ENCODE assay signal across 8 cellular contexts in genomic region chr19:58513694-58514563, GRCh38. TPM values are rescaled to one million over a fixed set of nuclear protein-coding genes. Genes with fewer than 3 reads are reported as not detected.
DNase-seq lines count a peak whose midpoint lies in the region; ATAC-seq and TF ChIP-seq lines count a peak whose summit lies in the region.

No MANE protein-coding gene starts in this region.

- peak overlapping the region; percentile 78 for H3K27ac Mint-ChIP-seq in CD4-positive, alpha-beta T cell
- peak overlapping the region in 4 of 6 donors; percentile 49 to 92 (median 75) for H3K27ac Mint-ChIP-seq in naive B cell

- H3K27me3 Mint-ChIP-seq in CD4-positive, alpha-beta T cell = no peaks in the 10 kb centered on the region
- H3K27me3 Mint-ChIP-seq in naive B cell = no peaks in the 10 kb centered on the region

- H3K4me2 ChIP-seq in OCI-LY7 (ENCODE audit: low read length) = peak overlapping the region; percentile 49; the same call in 1 of the 2 replicates

- peak overlapping the region; percentile 82 for H3K4me3 Mint-ChIP-seq in CD4-positive, alpha-beta T cell
- peak overlapping the region; percentile 64 to 86 (median 76) for H3K4me3 Mint-ChIP-seq in naive B cell

- H4K20me1 ChIP-seq in OCI-LY7 (ENCODE audit: insufficient read depth, low read length) = no peaks in the 10 kb centered on the region

- H3K36me3 ChIP-seq in OCI-LY7 (ENCODE audit: insufficient read depth, low read length) = peaks cover 31% of the 10 kb centered on the region

- BruUV-seq in OCI-LY7 (replicated peaks; lab: Mats Ljungman, UMichigan) = no TSS peak

- peaks cover 10% of the 10 kb centered on the region; the same call in 1 of the 2 replicates for H3K79me2 ChIP-seq in OCI-LY7 (ENCODE audit: insufficient read depth, low read depth, low read length)

- H3K27me3 ChIP-seq in CD4-positive, alpha-beta T cell (ENCODE audit: control insufficient read depth, insufficient read depth, low read length) = no peaks in the 10 kb centered on the region

- H3K36me3 Mint-ChIP-seq in CD4-positive, alpha-beta T cell (ENCODE audit: low read depth) = peaks cover 19% of the 10 kb centered on the region
- no peaks in the 10 kb centered on the region for H3K36me3 Mint-ChIP-seq in naive B cell

- CTCF ChIA-PET in CD4-positive, alpha-beta T cell (lab: Charles Lee) = interaction anchor here (0.6 to 3.5 kb wide), 21 partner anchors 9 to 286 kb away, joined by 3 to 15 read pairs (median 4); partner anchors contain the start of genes CHMP2A, TRIM28, UBE2M and ZNF324B
- CTCF ChIA-PET in OCI-LY7 (lab: Charles Lee; ENCODE audit: unreplicated experiment) = interaction anchor here (0.6 kb wide), 2 partner anchors 13 to 37 kb away, joined by 3 to 4 read pairs; no protein-coding TSS in a partner anchor

- DNase-seq in CD4-positive, alpha-beta T cell = peak; percentile 88 to 96 (median 94)
- DNase-seq in HuH-7 (ENCODE audit: low spot score) (peak; percentile 79), OCI-LY7 (ENCODE audit: low spot score) (peak; percentile 56), activated T-helper 1 cell treated with Interleukin-2 at 50 U/mL for 16 hours (ENCODE audit: low read depth) (peak; percentile 92), fibroblast of gingiva (ENCODE audit: low read depth) (peak; percentile 82), naive B cell (peak; percentile 81)
- DNase-seq in stimulated activated CD8-positive, alpha-beta memory T cell treated with anti-CD3 and anti-CD28 coated beads, Interleukin-7, amount 100 ng/mL, for 48 hours (ENCODE audit: extremely low read depth in 1 of 2, low read depth in 1 of 2) = peak; percentile 91 to 95

- no peak overlapping the region for H2AFZ ChIP-seq in OCI-LY7 (ENCODE audit: low read length)

- no peak overlapping the region for H3K4me3 ChIP-seq in OCI-LY7 (ENCODE audit: low read depth, low read length, poor library complexity, severe bottlenecking)

- H3K9me3 Mint-ChIP-seq in CD4-positive, alpha-beta T cell = no peaks in the 10 kb centered on the region
- no peaks in the 10 kb centered on the region for H3K9me3 Mint-ChIP-seq in naive B cell

- peak; percentile 93 for ATAC-seq in CD4-positive, alpha-beta T cell (ENCODE audit: poor library complexity)
- ATAC-seq in GM19463 (IDR thresholded peaks at IDR 0.05; ENCODE audit: unreplicated experiment) (peak; percentile 80), naive B cell (ENCODE audit: low read depth in 2 of 2) (peak; percentile 87 to 90)

- no peaks in the 10 kb centered on the region for H3K9me3 ChIP-seq in CD4-positive, alpha-beta T cell (ENCODE audit: control insufficient read depth, low read length)
- no peaks in the 10 kb centered on the region for H3K9me3 ChIP-seq in OCI-LY7 (ENCODE audit: low read length)

- H3K27ac ChIP-seq in CD4-positive, alpha-beta T cell (ENCODE audit: low read depth, low read length) = peak overlapping the region; percentile 56
- H3K27ac ChIP-seq in OCI-LY7 (ENCODE audit: low read depth, low read length, poor library complexity, severe bottlenecking) = no peak overlapping the region

- H3K9me2 ChIP-seq in OCI-LY7 (ENCODE audit: insufficient read depth, low read length) = no peaks in the 10 kb centered on the region

- TF ChIP-seq CTCF in CD4-positive, alpha-beta T cell (IDR thresholded peaks at IDR 0.05) = peak; percentile 82
- TF ChIP-seq CTCF in OCI-LY7 (conservative IDR thresholded peaks at IDR 0.05; ENCODE audit: low read length) = peak; percentile 76

- H3K4me1 ChIP-seq in OCI-LY7 (ENCODE audit: insufficient read depth, low read length, poor library complexity, severe bottlenecking) = peaks cover 15% of the 10 kb centered on the region

- intact Hi-C loops in CD4-positive, alpha-beta T cell (cut with DNase I, micrococcal nuclease) = loop anchor here (1.0 to 2.0 kb wide), 2 partner anchors 61 to 67 kb away; no protein-coding TSS in a partner anchor
- intact Hi-C loops in OCI-LY7 (cut with micrococcal nuclease; ENCODE audit: unreplicated experiment) = loop anchor here (2.0 kb wide), 1 partner anchor 59 kb away; the partner anchor contains the start of gene MZF1

- POLR2A ChIA-PET in CD4-positive, alpha-beta T cell (lab: Charles Lee) = interaction anchor here (1.0 to 1.6 kb wide), 9 partner anchors 30 to 105 kb away, joined by 4 to 12 read pairs (median 7); partner anchors contain the start of genes CHMP2A, TRIM28, ZNF446 and ZNF584
- POLR2A ChIA-PET in OCI-LY7 (lab: Charles Lee) = interaction anchor here (0.7 to 1.3 kb wide), 3 partner anchors 14 to 62 kb away, joined by 3 to 4 read pairs (median 3); no protein-coding TSS in a partner anchor

- peaks cover 36% of the 10 kb centered on the region for H3K4me1 Mint-ChIP-seq in CD4-positive, alpha-beta T cell (ENCODE audit: low read depth)
- peaks cover 33 to 54% (median 39%) of the 10 kb centered on the region in 3 donors for H3K4me1 Mint-ChIP-seq in naive B cell

RNA-seq across cellular contexts. Expression of gene SLC27A5, which starts 2.1 kb away (rescaled TPM):
- 1 to 10 TPM; 3.5 to 4.8 TPM for total RNA-seq in CD4-positive, alpha-beta T cell
- total RNA-seq in OCI-LY7 (2014; rRNA removed; shearing (Covaris generic)) = 28.0 and 44.1 TPM in 2 replicates
- 29.4 and 29.8 TPM in 2 replicates for total RNA-seq in OCI-LY7 (2022)
- 10 to 100 TPM; 12.0 to 17.8 (median 12.7) TPM for polyA plus RNA-seq in naive B cell (ENCODE audit: low read depth in 6 of 6)

RNA-seq across cellular contexts. Expression of gene ZBTB45, which starts 5.7 kb away (rescaled TPM):
- 1 to 10 TPM; 5.7 to 6.3 TPM for total RNA-seq in CD4-positive, alpha-beta T cell
- total RNA-seq in OCI-LY7 (2014; rRNA removed; shearing (Covaris generic)) = 6.7 and 10.7 TPM in 2 replicates
- 14.7 and 16.4 TPM in 2 replicates for total RNA-seq in OCI-LY7 (2022)
- polyA plus RNA-seq in naive B cell (ENCODE audit: low read depth in 6 of 6) = 1 to 10 TPM; 3.3 to 6.8 (median 4.8) TPM

RNA-seq across cellular contexts. Expression of gene TRIM28, which starts 29.9 kb away (rescaled TPM):
- total RNA-seq in CD4-positive, alpha-beta T cell = 100 to 1,000 TPM; 549 to 553 TPM
- total RNA-seq in OCI-LY7 (2014; rRNA removed; shearing (Covaris generic)) = 551 and 729 TPM in 2 replicates
- total RNA-seq in OCI-LY7 (2022) = 601 and 603 TPM in 2 replicates
- 100 to 1,000 TPM in 1 of 6 donors, 10 to 100 TPM in 5; 25.7 to 100 (median 50.8) TPM for polyA plus RNA-seq in naive B cell (ENCODE audit: low read depth in 6 of 6)

RNA-seq across cellular contexts. Expression of gene ZNF446, which starts 37.8 kb away (rescaled TPM):
- total RNA-seq in CD4-positive, alpha-beta T cell = 10 to 100 TPM; 13.6 to 14.6 TPM
- total RNA-seq in OCI-LY7 (2014; rRNA removed; shearing (Covaris generic)) = 8.0 and 9.9 TPM in 2 replicates
- total RNA-seq in OCI-LY7 (2022) = 11.0 and 11.1 TPM in 2 replicates
- polyA plus RNA-seq in naive B cell (ENCODE audit: low read depth in 6 of 6) = 1 to 10 TPM; 4.1 to 6.2 (median 5.0) TPM

RNA-seq across cellular contexts. Expression of gene CHMP2A, which starts 41.0 kb away (rescaled TPM):
- total RNA-seq in CD4-positive, alpha-beta T cell = 10 to 100 TPM; 60.5 to 62.4 TPM
- total RNA-seq in OCI-LY7 (2014; rRNA removed; shearing (Covaris generic)) = 72.7 and 108 TPM in 2 replicates
- total RNA-seq in OCI-LY7 (2022) = 101 and 112 TPM in 2 replicates
- 100 to 1,000 TPM; 109 to 169 (median 122) TPM for polyA plus RNA-seq in naive B cell (ENCODE audit: low read depth in 6 of 6)

Comparison
In these comparisons a context has a peak if more than half of its experiments do, and no peak if none do; other contexts are left out.
1. RNA of gene SLC27A5, which starts 2.1 kb away (total RNA-seq): 28.0 to 44.1 TPM in OCI-LY7; 3.5 to 4.8 TPM in CD4-positive, alpha-beta T cell; every median in the first group is over 4 times any median in the second.
2. Peak in every context shown above with its lines, with median percentiles within 50 percentile points of each other: ATAC-seq and DNase-seq.